8 cellular contexts compared by ENCODE assay signal in genomic region chr9:122263699-122264349, GRCh38.
DNase-seq lines count a peak whose midpoint lies in the region; FAIRE-seq and TF ChIP-seq lines count a peak whose summit lies in the region.

No MANE protein-coding gene starts in this region.

- peaks cover 27% of the 10 kb centered on the region for H3K36me3 ChIP-seq in neuron (ENCODE audit: insufficient read depth, low read length)

- peaks cover 16% of the 10 kb centered on the region for H3K4me1 ChIP-seq in neuron (ENCODE audit: insufficient read depth, low read length)

- H3K27me3 ChIP-seq in neuron (ENCODE audit: insufficient read depth, low read length): no peaks in the 10 kb centered on the region

- H3K4me3 ChIP-seq in GM12864 (ENCODE audit: low read depth, low read length) (peak overlapping the region; percentile 70), epithelial cell of esophagus (ENCODE audit: low read length) (peak overlapping the region; percentile 89), neuron (ENCODE audit: low read length) (peak overlapping the region; percentile 74)

- FAIRE-seq in HTR-8/SVneo (lab: Jason Lieb, UNC): no peak

- H3K9me3 ChIP-seq in neuron (ENCODE audit: low read length): no peaks in the 10 kb centered on the region

- TF ChIP-seq CTCF in GM12864 (IDR thresholded peaks at IDR 0.05; ENCODE audit: low read depth, low read length, missing control alignments) (no peak), epithelial cell of esophagus (IDR thresholded peaks at IDR 0.05; ENCODE audit: insufficient read depth, low read depth, low read length, missing control alignments) (no peak)

- H2AFZ ChIP-seq in neuron (ENCODE audit: low read depth, low read length): peak overlapping the region; percentile 72

- no peak for DNase-seq in GM12864 (ENCODE audit: low read depth)
- DNase-seq in RKO (ENCODE audit: low spot score): peak; percentile 42
- DNase-seq in epithelial cell of esophagus (ENCODE audit: low read depth): peak; percentile 1
- DNase-seq in HTR-8/SVneo (ENCODE audit: insufficient read length, low spot score): no peak
- DNase-seq in COR-L47 (lab: John Stamatoyannopoulos, UW): no peak
- no peak for DNase-seq in effector CD4-positive, alpha-beta T cell
- no peak for DNase-seq in NCI-H1417 treated with DMSO at 0.1 percent for 48 hours (lab: John Stamatoyannopoulos, UW)

Comparison
In these comparisons a context has a peak if more than half of its experiments do, and no peak if none do; other contexts are left out.
1. DNase-seq: peak in RKO (single experiment) and epithelial cell of esophagus (single experiment); none in GM12864 (single experiment), HTR-8/SVneo (single experiment), COR-L47 (single experiment), effector CD4-positive, alpha-beta T cell (single experiment) and NCI-H1417 treated with DMSO at 0.1 percent for 48 hours (single experiment).
2. Peak in every context shown above with its lines, with median percentiles within 50 percentile points of each other: H3K4me3 ChIP-seq.